Comparison of ENCODE assay signal across 18 cellular contexts in genomic region chr9:10008101-10008799, GRCh38.
A peak's percentile ranks its signal among the peaks of the same experiment; 100 is the strongest.
DNase-seq lines count a peak whose midpoint lies in the region; ATAC-seq and TF ChIP-seq lines count a peak whose summit lies in the region.
"Had no signal": no experiment of that assay in that cellular context is flagged by ENCODE, and none has a peak within 500 bp of the region (broad histone marks: within the 10 kb centered on the region; RNA-seq: fewer than 3 reads in every experiment).

No MANE protein-coding gene starts in this region.

- H3K27me3 ChIP-seq in iPS-20b (ENCODE audit: insufficient read depth, low read length), result no peaks in the 10 kb centered on the region
- H3K27me3 ChIP-seq: Peyer's patch had no signal

- peak overlapping the region; percentile 94 for H3K27ac Mint-ChIP-seq in WTC11
- no peak overlapping the region for H3K27ac Mint-ChIP-seq in natural killer cell treated with Interleukin-12 subunit alpha and Interleukin-12 subunit beta and Interleukin-15 and Interleukin-18, amount 100 ng/mL, for 72 hours
- H3K27ac Mint-ChIP-seq: IgD-negative memory B cell; T-helper 1 cell treated with Interleukin-12 subunit alpha and Interleukin-12 subunit beta and Interleukin-4 antibody, amounts not matched to agents 30 μg/mL and 1 μg/mL, for 36 hours had no signal

- no peak overlapping the region for H3K27ac ChIP-seq in iPS-20b (ENCODE audit: low read length)
- H3K27ac ChIP-seq in RWPE1, result no peak overlapping the region
- H3K27ac ChIP-seq: Peyer's patch had no signal

- no peaks in the 10 kb centered on the region for H3K9me3 Mint-ChIP-seq in WTC11
- no peaks in the 10 kb centered on the region for H3K9me3 Mint-ChIP-seq in natural killer cell treated with Interleukin-12 subunit alpha and Interleukin-12 subunit beta and Interleukin-15 and Interleukin-18, amount 100 ng/mL, for 72 hours
- H3K9me3 Mint-ChIP-seq: IgD-negative memory B cell; T-helper 1 cell treated with Interleukin-12 subunit alpha and Interleukin-12 subunit beta and Interleukin-4 antibody, amounts not matched to agents 30 μg/mL and 1 μg/mL, for 36 hours had no signal

- CTCF ChIA-PET in WTC11 (lab: Charles Lee), result interaction anchor here (2.6 kb wide), 1 partner anchor 10 kb away, joined by 19 read pairs; no protein-coding TSS in a partner anchor
- CTCF ChIA-PET in HEK293T (lab: Yijun Ruan, JAX), result no interaction called here
- CTCF ChIA-PET in RWPE1 (lab: Yijun Ruan, JAX), result interaction anchor here (0.6 kb wide), 1 partner anchor 9 kb away, joined by 3 read pairs; no protein-coding TSS in a partner anchor

- H3K4me3 ChIP-seq in iPS-20b (ENCODE audit: low read length), result peak overlapping the region; percentile 26; the same call in 1 of the 2 replicates
- H3K4me3 ChIP-seq: Peyer's patch had no signal

- peaks cover 35% of the 10 kb centered on the region; the same call in 1 of the 2 replicates for H3K4me1 ChIP-seq in iPS-20b (ENCODE audit: insufficient read depth, low read length)
- H3K4me1 ChIP-seq: Caco-2, Peyer's patch had no signal

- H3K9ac ChIP-seq in iPS-20b (ENCODE audit: low read depth, low read length), result no peak overlapping the region

- peak; percentile 90 for ATAC-seq in WTC11
- no peak for ATAC-seq in natural killer cell treated with Interleukin-12 subunit alpha and Interleukin-12 subunit beta and Interleukin-15 and Interleukin-18, amount 100 ng/mL, for 72 hours

- TF ChIP-seq CTCF in WTC11 (IDR thresholded peaks at IDR 0.05), result no peak
- TF ChIP-seq CTCF in RWPE1 (conservative IDR thresholded peaks at IDR 0.05; ENCODE audit: low read depth), result no peak

- H3K36me3 Mint-ChIP-seq in WTC11, result no peaks in the 10 kb centered on the region
- H3K36me3 Mint-ChIP-seq in natural killer cell treated with Interleukin-12 subunit alpha and Interleukin-12 subunit beta and Interleukin-15 and Interleukin-18, amount 100 ng/mL, for 72 hours, result no peaks in the 10 kb centered on the region
- H3K36me3 Mint-ChIP-seq: IgD-negative memory B cell had no signal

- H3K9me3 ChIP-seq in iPS-20b (ENCODE audit: insufficient read depth, low read depth, low read length), result no peaks in the 10 kb centered on the region
- H3K9me3 ChIP-seq: Caco-2 had no signal

- peak overlapping the region; percentile 15; the same call in 1 of the 2 replicates for H3K4me3 Mint-ChIP-seq in WTC11
- H3K4me3 Mint-ChIP-seq in natural killer cell treated with Interleukin-12 subunit alpha and Interleukin-12 subunit beta and Interleukin-15 and Interleukin-18, amount 100 ng/mL, for 72 hours, result no peak overlapping the region
- H3K4me3 Mint-ChIP-seq: IgD-negative memory B cell; T-helper 1 cell treated with Interleukin-12 subunit alpha and Interleukin-12 subunit beta and Interleukin-4 antibody, amounts not matched to agents 30 μg/mL and 1 μg/mL, for 36 hours had no signal

- POLR2A ChIA-PET in WTC11 (lab: Charles Lee), result no interaction called here
- POLR2A ChIA-PET in HEK293T (lab: Yijun Ruan, JAX), result no interaction called here
- POLR2A ChIA-PET in RWPE1 (lab: Yijun Ruan, JAX; ENCODE audit: low non-redundant PET), result no interaction called here

- no peaks in the 10 kb centered on the region for H3K36me3 ChIP-seq in iPS-20b (ENCODE audit: insufficient read depth, low read depth, low read length)
- H3K36me3 ChIP-seq: Peyer's patch had no signal

- peaks cover 55% of the 10 kb centered on the region for H3K4me1 Mint-ChIP-seq in WTC11
- no peaks in the 10 kb centered on the region for H3K4me1 Mint-ChIP-seq in natural killer cell treated with Interleukin-12 subunit alpha and Interleukin-12 subunit beta and Interleukin-15 and Interleukin-18, amount 100 ng/mL, for 72 hours (ENCODE audit: low read depth in 2 of 2)
- H3K4me1 Mint-ChIP-seq: IgD-negative memory B cell had no signal

- H3K27me3 Mint-ChIP-seq in WTC11 (ENCODE audit: low read depth), result no peaks in the 10 kb centered on the region
- no peaks in the 10 kb centered on the region for H3K27me3 Mint-ChIP-seq in natural killer cell treated with Interleukin-12 subunit alpha and Interleukin-12 subunit beta and Interleukin-15 and Interleukin-18, amount 100 ng/mL, for 72 hours
- H3K27me3 Mint-ChIP-seq: IgD-negative memory B cell had no signal

- DNase-seq in NCI-H2171 treated with DMSO at 0.1 percent for 48 hours (lab: John Stamatoyannopoulos, UW) (peak; percentile 39), NCI-H2171 (lab: John Stamatoyannopoulos, UW) (no peak), WTC11 (ENCODE audit: low spot score) (peak; percentile 38), HEK293T (ENCODE audit: extremely low spot score) (no peak), AG08395 (ENCODE audit: low spot score) (no peak), RWPE1 (ENCODE audit: low spot score) (no peak)
- DNase-seq in natural killer cell treated with Interleukin-12 subunit alpha and Interleukin-12 subunit beta and Interleukin-15 and Interleukin-18, amount 100 ng/mL, for 72 hours (ENCODE audit: low spot score), result no peak
- DNase-seq: Caco-2, GDM1, GOT3, NCI-H1417 treated with DMSO at 0.1 percent for 48 hours, NCI-H2029, NCI-H226, Peyer's patch, SHP77 had no signal

TF ChIP-seq in WTC11, 78 proteins besides CTCF, POLR2A, EP300 and RAD21:
- TF ChIP-seq TEAD1 (CRISPR knock-in tag; IDR thresholded peaks at IDR 0.05) (peak; percentile 62; the same call in 1 of the 2 replicates), ETV6 (CRISPR knock-in tag; IDR thresholded peaks at IDR 0.05) (0 out of 2 replicates have a peak, but pooled peaks have one; percentile 16), FOXP4 (CRISPR knock-in tag; IDR thresholded peaks at IDR 0.05) (no peak; the same call in 1 of the 2 replicates)

TF ChIP-seq in HEK293T, 16 proteins besides CTCF, POLR2A, EP300 and RAD21:
- no peak for TF ChIP-seq ZNF384 (IDR thresholded peaks at IDR 0.05)
- no peak for TF ChIP-seq NFRKB (IDR thresholded peaks at IDR 0.05)
- no peak for TF ChIP-seq ARNT (IDR thresholded peaks at IDR 0.05)
- no peak for TF ChIP-seq SUZ12 (IDR thresholded peaks at IDR 0.05)
- TF ChIP-seq FOXA1 (IDR thresholded peaks at IDR 0.05), result no peak
- TF ChIP-seq FOXK2 (IDR thresholded peaks at IDR 0.05), result no peak
- no peak for TF ChIP-seq FOXM1 (IDR thresholded peaks at IDR 0.05; ENCODE audit: borderline replicate concordance)
- no peak for TF ChIP-seq SP1 (IDR thresholded peaks at IDR 0.05)
- no peak for TF ChIP-seq TARDBP (IDR thresholded peaks at IDR 0.05)
- TF ChIP-seq HDGF (IDR thresholded peaks at IDR 0.05; ENCODE audit: borderline replicate concordance), result no peak
- no peak for TF ChIP-seq ELF4 (IDR thresholded peaks at IDR 0.05)
- no peak for TF ChIP-seq CTBP1 (IDR thresholded peaks at IDR 0.05; ENCODE audit: borderline replicate concordance)

Comparison
In these comparisons a context has a peak if more than half of its experiments do, and no peak if none do; other contexts are left out.
1. DNase-seq: peak in NCI-H2171 treated with DMSO at 0.1 percent for 48 hours (single experiment) and WTC11 (single experiment); none in NCI-H2171 (single experiment), natural killer cell treated with Interleukin-12 subunit alpha and Interleukin-12 subunit beta and Interleukin-15 and Interleukin-18, amount 100 ng/mL, for 72 hours (single experiment), HEK293T (single experiment), AG08395 (single experiment) and RWPE1 (single experiment).